8 cellular contexts compared by ENCODE assay signal in the genomic region with DNA sequence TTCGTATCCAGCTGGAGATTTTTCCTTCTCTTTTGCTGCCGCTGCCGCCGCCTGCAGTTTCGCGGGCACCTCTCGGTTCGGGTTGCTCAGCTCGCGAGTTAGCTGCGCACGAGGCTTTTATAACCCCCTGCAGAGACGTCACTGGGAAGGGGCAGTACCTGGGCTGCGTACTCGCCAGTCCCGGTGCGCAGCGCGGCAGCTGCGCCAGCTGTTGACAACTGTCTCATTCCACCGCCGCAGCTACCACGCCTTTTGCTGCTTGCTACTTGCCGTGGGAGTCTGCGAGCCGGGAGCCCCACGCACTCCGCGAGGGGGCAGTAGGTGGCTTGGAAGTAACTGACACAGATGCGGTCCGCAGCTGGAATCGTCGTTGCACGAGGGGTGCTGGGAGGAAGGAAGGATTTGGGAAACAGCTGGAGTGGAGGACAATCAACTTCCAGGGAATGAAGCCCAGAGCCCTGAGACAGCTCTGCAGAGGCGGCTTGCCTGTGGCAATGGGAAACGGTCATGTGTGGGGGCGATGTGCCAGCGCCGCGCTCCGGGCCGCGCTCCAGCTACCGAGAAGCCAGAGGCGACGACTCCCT. TPM values are rescaled to one million over a fixed set of nuclear protein-coding genes. Genes with fewer than 3 reads are reported as not detected.
A peak's percentile ranks its signal among the peaks of the same experiment; 100 is the strongest.
DNase-seq lines count a peak whose midpoint lies in the region; ATAC-seq and TF ChIP-seq lines count a peak whose summit lies in the region.

Gene TACR1 (minus strand): TSS at position 93 of the 584 bp plus-strand sequence. CDS start 586 bp downstream, outside the sequence.

- H3K9me3 ChIP-seq in AG04450 (ENCODE audit: control insufficient read depth, insufficient read depth, low read length) (no peaks in the 10 kb centered on the region; the same call in 1 of the 2 replicates), body of pancreas (no peaks in the 10 kb centered on the region), iPS-18c (ENCODE audit: control insufficient read depth, insufficient read depth, low read length) (peaks cover 2% of the 10 kb centered on the region), skeletal muscle tissue (ENCODE audit: control insufficient read depth in 3 of 3, low read length in 3 of 3) (no peaks in the 10 kb centered on the region)

- DNase-seq in AG04450 (ENCODE audit: low read depth, low spot score), result peak; percentile 56
- DNase-seq in body of pancreas, result peak; percentile 62 to 80 (median 71)
- no peak for DNase-seq in mesenteric fat pad (ENCODE audit: low spot score)

- WGBS in body of pancreas, 2 donors, result 0% methylated on average over 36 to 46 of the region's 46 CpGs

- H3K4me1 ChIP-seq in body of pancreas, result peaks cover 22% of the 10 kb centered on the region
- H3K4me1 ChIP-seq in skeletal muscle tissue (ENCODE audit: control insufficient read depth in 3 of 3, insufficient read depth in 3 of 3, low read length in 3 of 3), result peaks cover 21 to 24% (median 22%) of the 10 kb centered on the region in 3 donors

- intact Hi-C loops in body of pancreas (cut with DNase I), result no loop called here

- no peaks in the 10 kb centered on the region for H3K36me3 ChIP-seq in body of pancreas (replicated peaks in 1 of 2; ENCODE audit: insufficient read depth in 1 of 2, low read depth in 2 of 2)
- H3K36me3 ChIP-seq in skeletal muscle tissue (ENCODE audit: control insufficient read depth in 3 of 3, insufficient read depth in 3 of 3, low read length in 3 of 3), result no peaks in the 10 kb centered on the region

- CTCF ChIA-PET in AG04450 (lab: Charles Lee), result interaction anchor here (0.6 to 3.6 kb wide), 59 partner anchors 10 to 508 kb away, joined by 3 to 40 read pairs (median 4); no protein-coding TSS in a partner anchor

- H3K27ac ChIP-seq in AG04450 (ENCODE audit: low read depth, low read length) (no peak within 1 kb of the TSS), body of pancreas (no peak within 1 kb of the TSS), skeletal muscle tissue (ENCODE audit: low read depth, low read length) (no peak within 1 kb of the TSS)

- peak in 1 of 3 donors; percentile 18 for TF ChIP-seq POLR2A in body of pancreas (IDR thresholded peaks at IDR 0.05)

- peaks cover 21% of the 10 kb centered on the region for H3K27me3 ChIP-seq in AG04450 (ENCODE audit: control insufficient read depth, insufficient read depth, low read length)
- no peaks in the 10 kb centered on the region for H3K27me3 ChIP-seq in body of pancreas
- H3K27me3 ChIP-seq in skeletal muscle tissue (ENCODE audit: control insufficient read depth in 3 of 3, insufficient read depth in 3 of 3, low read length in 3 of 3), result peaks cover 38 to 53% (median 52%) of the 10 kb centered on the region in 3 donors

- peak within 1 kb of the TSS; percentile 39 to 59 (median 54) for H3K9ac ChIP-seq in skeletal muscle tissue (ENCODE audit: low read depth in 1 of 3, low read length in 3 of 3)

- TF ChIP-seq CTCF in AG04450 (IDR thresholded peaks at IDR 0.05; ENCODE audit: low read depth, low read length) (peak; percentile 88), body of pancreas (IDR thresholded peaks at IDR 0.05) (peak in 6 of 7 experiments; percentile 16 to 53 (median 32))

- H3K4me3 ChIP-seq in AG04450 (ENCODE audit: low read depth, low read length) (peak within 1 kb of the TSS; percentile 62), body of pancreas (peak within 1 kb of the TSS; percentile 14 to 17), iPS-18c (ENCODE audit: insufficient read depth, low read depth, low read length) (peak within 1 kb of the TSS; percentile 67), skeletal muscle tissue (ENCODE audit: low read length in 3 of 3) (peak within 1 kb of the TSS; percentile 64 to 73 (median 68))

- peak; percentile 72 for ATAC-seq in GM18502 (IDR thresholded peaks at IDR 0.05; ENCODE audit: poor library complexity, unreplicated experiment)
- peak; percentile 80 for ATAC-seq in HG03139 (IDR thresholded peaks at IDR 0.05; ENCODE audit: unreplicated experiment)
- peak; percentile 83 for ATAC-seq in SK-N-SH treated with all-trans-retinoic acid at 6 μM for 48 hours
- ATAC-seq in body of pancreas, result peak; percentile 70

- POLR2A ChIA-PET in AG04450 (lab: Yijun Ruan, JAX), result interaction anchor here (0.6 to 1.8 kb wide), 3 partner anchors 58 to 407 kb away, joined by 3 to 6 read pairs (median 4); partner anchors contain the start of gene EVA1A

TF ChIP-seq in SK-N-SH treated with all-trans-retinoic acid at 6 μM for 48 hours, 23 proteins besides CTCF, POLR2A, EP300 and RAD21:
- no peak for TF ChIP-seq TCF4 (CRISPR knock-in tag; IDR thresholded peaks at IDR 0.05; ENCODE audit: borderline replicate concordance)
- no peak for TF ChIP-seq ZNF565 (CRISPR knock-in tag; conservative IDR thresholded peaks at IDR 0.05; ENCODE audit: low read depth)

RNA-seq across cellular contexts. Expression of gene TACR1, which starts in this region (rescaled TPM):
- polyA plus RNA-seq in AG04450 (2011; rRNA removed), result 0.14 and 0.30 TPM in 2 replicates
- 0.43 and 0.74 TPM in 2 replicates for polyA minus RNA-seq in AG04450 (2011; rRNA and poly(A)+ RNA removed)
- total RNA-seq in body of pancreas (under 1 TPM in 1 of 2 donors, not detected in 1; 0.52 TPM), skeletal muscle tissue (under 0.01 TPM), mesenteric fat pad (1.8 TPM)

Comparison
In these comparisons a context has a peak if more than half of its experiments do, and no peak if none do; other contexts are left out.
1. Peak in DNase-seq and H3K4me3 ChIP-seq in AG04450; RNA of the gene not detected or under 1 TPM.
2. Peak in DNase-seq, ATAC-seq and H3K4me3 ChIP-seq in body of pancreas; RNA of the gene not detected or under 1 TPM.
3. H3K4me3 ChIP-seq: peak in every context shown above with its lines; median percentile 68 in skeletal muscle tissue; 67 in iPS-18c; 62 in AG04450; 16 in body of pancreas.